11 cellular contexts compared by ENCODE assay signal in the genomic region with DNA sequence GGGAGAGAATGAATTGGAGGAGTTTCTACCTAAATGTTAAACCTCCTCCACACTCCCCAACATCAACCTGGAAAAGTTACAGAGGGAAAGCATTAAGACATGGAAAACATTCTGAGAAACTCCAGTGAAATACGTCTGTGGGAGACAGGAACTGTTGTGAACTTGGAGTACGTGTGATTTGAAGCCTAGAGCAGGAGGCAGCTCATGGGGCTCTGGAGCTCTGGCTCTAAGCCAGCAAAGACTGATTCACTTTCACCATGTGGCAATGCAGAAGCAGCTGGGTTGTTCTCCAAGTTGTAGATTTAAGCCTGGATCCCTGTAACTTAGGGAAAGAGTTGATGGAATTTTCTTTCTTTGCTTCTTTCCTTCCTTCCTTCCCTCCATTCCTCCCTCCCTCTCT.
DNase-seq lines count a peak whose midpoint lies in the region; ATAC-seq and TF ChIP-seq lines count a peak whose summit lies in the region.
"Had no signal": no experiment of that assay in that cellular context is flagged by ENCODE, and none has a peak within 500 bp of the region (broad histone marks: within the 10 kb centered on the region; RNA-seq: fewer than 3 reads in every experiment).

No MANE protein-coding gene starts in this region.

- H4K20me1 ChIP-seq in fibroblast of lung (ENCODE audit: control insufficient read depth, extremely low read depth, insufficient read depth, low read length), result no peaks in the 10 kb centered on the region

- no peak overlapping the region for H3K27ac Mint-ChIP-seq in Calu3 (ENCODE audit: unreplicated experiment)

- intact Hi-C loops in Calu3 (cut with micrococcal nuclease; ENCODE audit: unreplicated experiment), result no loop called here

- BruUV-seq in Calu3 (replicated peaks; lab: Mats Ljungman, UMichigan), result no TSS peak

- no peak for TF ChIP-seq POLR2A in GM18505 (IDR thresholded peaks at IDR 0.05; ENCODE audit: borderline replicate concordance, extremely low read depth, insufficient read depth, insufficient read length)

- peak; percentile 7 for DNase-seq in Calu3
- DNase-seq in RPMI7951 (ENCODE audit: low read depth), result peak; percentile 59
- DNase-seq in fibroblast of lung (ENCODE audit: low read depth in 2 of 2), result peak; percentile 44 to 65
- peak; percentile 50 for DNase-seq in middle frontal gyrus (ENCODE audit: extremely low spot score, low spot score)
- DNase-seq in NCI-H1417 treated with DMSO at 0.1 percent for 48 hours (lab: John Stamatoyannopoulos, UW), result no peak
- DNase-seq: NCI-H1105; SHP77 treated with DMSO at 0.1 percent for 48 hours; stimulated activated naive CD8-positive, alpha-beta T cell treated with anti-CD3 and anti-CD28 coated beads, Interleukin-15, Interleukin-2, amounts not matched to agents 100 U/mL and 50 U/mL, for 24 hours had no signal

- no peaks in the 10 kb centered on the region for H3K9me3 ChIP-seq in fibroblast of lung (ENCODE audit: control insufficient read depth, insufficient read depth, low read depth, low read length)

- H3K4me2 ChIP-seq in fibroblast of lung (ENCODE audit: extremely low read depth, insufficient read depth, low read length), result peak overlapping the region; percentile 25

- CTCF ChIA-PET in Calu3 (lab: Charles Lee), result no interaction called here

- H3K4me3 ChIP-seq in fibroblast of lung (replicated peaks in 1 of 4; ENCODE audit: control extremely low read depth in 1 of 4, insufficient read depth in 1 of 4, low read depth in 3 of 4, low read length in 4 of 4), result no peak overlapping the region

- peaks cover 11% of the 10 kb centered on the region for H3K4me1 Mint-ChIP-seq in Calu3 (ENCODE audit: low read depth, unreplicated experiment)

- H3K4me1 ChIP-seq in fibroblast of lung (ENCODE audit: control insufficient read depth, extremely low read depth, insufficient read depth, low read length), result no peaks in the 10 kb centered on the region

- H3K4me3 Mint-ChIP-seq in Calu3 (ENCODE audit: low read depth, unreplicated experiment), result no peak overlapping the region

- no peaks in the 10 kb centered on the region for H3K9me3 Mint-ChIP-seq in Calu3 (ENCODE audit: low read depth, unreplicated experiment)

- H3K36me3 Mint-ChIP-seq in Calu3 (ENCODE audit: insufficient read depth, unreplicated experiment), result no peaks in the 10 kb centered on the region

- no peaks in the 10 kb centered on the region for H3K36me3 ChIP-seq in fibroblast of lung (ENCODE audit: control insufficient read depth, insufficient read depth, low read length)

- no peaks in the 10 kb centered on the region for H3K27me3 ChIP-seq in fibroblast of lung (ENCODE audit: control insufficient read depth, insufficient read depth, low read length)

- no peaks in the 10 kb centered on the region for H3K79me2 ChIP-seq in fibroblast of lung (ENCODE audit: control insufficient read depth, insufficient read depth, low read length)

- H3K27ac ChIP-seq in fibroblast of lung (ENCODE audit: insufficient read depth, low read length), result no peak overlapping the region

- H3K9ac ChIP-seq in fibroblast of lung (ENCODE audit: insufficient read depth, low read length), result no peak overlapping the region

- TF ChIP-seq CTCF in Calu3 (IDR thresholded peaks at IDR 0.05; ENCODE audit: unreplicated experiment), result no peak
- TF ChIP-seq CTCF in fibroblast of lung (conservative IDR thresholded peaks at IDR 0.05 in 1 of 2, IDR thresholded peaks at IDR 0.05 in 1 of 2; ENCODE audit: low read depth in 1 of 2, low read length in 2 of 2), result no peak

- ATAC-seq in GM21390 (IDR thresholded peaks at IDR 0.05; ENCODE audit: unreplicated experiment), result no peak
- ATAC-seq in GM18505 (IDR thresholded peaks at IDR 0.05; ENCODE audit: unreplicated experiment), result no peak
- ATAC-seq in HG03175 (IDR thresholded peaks at IDR 0.05; ENCODE audit: unreplicated experiment), result no peak
- ATAC-seq: stimulated activated naive CD8-positive, alpha-beta T cell treated with anti-CD3 and anti-CD28 coated beads, Interleukin-15, Interleukin-2, amounts not matched to agents 100 U/mL and 50 U/mL, for 24 hours had no signal

- no peaks in the 10 kb centered on the region for H3K27me3 Mint-ChIP-seq in Calu3 (ENCODE audit: unreplicated experiment)

- H2AFZ ChIP-seq in fibroblast of lung (ENCODE audit: low read length), result no peak overlapping the region
